13 cellular contexts compared by ENCODE assay signal in genomic region chrX:100408643-100409315, GRCh38. TPM values are rescaled to one million over a fixed set of nuclear protein-coding genes. Genes with fewer than 3 reads are reported as not detected.
DNase-seq lines count a peak whose midpoint lies in the region; ATAC-seq and TF ChIP-seq lines count a peak whose summit lies in the region.
"Had no signal": no experiment of that assay in that cellular context is flagged by ENCODE, and none has a peak within 500 bp of the region (broad histone marks: within the 10 kb centered on the region; RNA-seq: fewer than 3 reads in every experiment).

No MANE protein-coding gene starts in this region.

- H3K9me3 ChIP-seq in heart left ventricle (no peaks in the 10 kb centered on the region), ectodermal cell (ENCODE audit: control insufficient read depth, low read length) (no peaks in the 10 kb centered on the region), neural cell (ENCODE audit: low read length) (no peaks in the 10 kb centered on the region), uterus (no peaks in the 10 kb centered on the region)
- H3K9me3 ChIP-seq: right atrium auricular region had no signal

- no peak for TF ChIP-seq RAD21 in neural cell (conservative IDR thresholded peaks at IDR 0.05)

- TF ChIP-seq POLR2A in heart left ventricle (IDR thresholded peaks at IDR 0.05) (no peak), uterus (IDR thresholded peaks at IDR 0.05) (no peak)

- peaks cover 24% of the 10 kb centered on the region for H3K79me2 ChIP-seq in neural cell (replicated peaks; ENCODE audit: insufficient read depth, low read length)

- H3K27me3 ChIP-seq in heart left ventricle (peaks cover 0 to 97% (median 13%) of the 10 kb centered on the region in 9 donors), ectodermal cell (ENCODE audit: control insufficient read depth, insufficient read depth, low read length, poor library complexity, severe bottlenecking) (peaks cover 92% of the 10 kb centered on the region), neural cell (ENCODE audit: insufficient read depth, low read depth, low read length) (peaks cover 19% of the 10 kb centered on the region), uterus (peaks cover 5 to 10% of the 10 kb centered on the region in 2 donors)

- H3K4me2 ChIP-seq in neural cell (ENCODE audit: low read length): no peak overlapping the region
- H3K4me2 ChIP-seq: BLaER1 treated with 17β-estradiol and CSF1 and Interleukin-3, amounts not matched to agents 10 nM and 100 nM had no signal

- peak overlapping the region; percentile 50 for H3K9ac ChIP-seq in neural cell (ENCODE audit: low read length)
- H3K9ac ChIP-seq: BLaER1 treated with 17β-estradiol and CSF1 and Interleukin-3, amounts not matched to agents 10 nM and 100 nM had no signal

- TF ChIP-seq CTCF in heart left ventricle (IDR thresholded peaks at IDR 0.05) (no peak), neural cell (IDR thresholded peaks at IDR 0.05; ENCODE audit: poor library complexity, severe bottlenecking) (no peak), uterus (IDR thresholded peaks at IDR 0.05) (no peak), omental fat pad (IDR thresholded peaks at IDR 0.05) (no peak)

- ATAC-seq in heart left ventricle (no peak), left ventricle myocardium superior (no peak), HG03342 (IDR thresholded peaks at IDR 0.05; ENCODE audit: unreplicated experiment) (no peak), omental fat pad (ENCODE audit: low FRiP score) (no peak)
- ATAC-seq: Panc1 had no signal

- H3K9me2 ChIP-seq in neural cell (ENCODE audit: insufficient read depth, low read length): no peaks in the 10 kb centered on the region

- H3K4me3 ChIP-seq in heart left ventricle (peak overlapping the region in 11 of 12 donors; percentile 22 to 63 (median 50)), ectodermal cell (ENCODE audit: insufficient read depth, low read depth, low read length) (peak overlapping the region; percentile 32), neural cell (ENCODE audit: low read length) (peak overlapping the region; percentile 77), uterus (peak overlapping the region; percentile 19 to 42)
- H3K4me3 ChIP-seq: BLaER1 treated with 17β-estradiol and CSF1 and Interleukin-3, amounts not matched to agents 10 nM and 100 nM had no signal

- no peak for TF ChIP-seq EP300 in neural cell (conservative IDR thresholded peaks at IDR 0.05; ENCODE audit: poor library complexity, severe bottlenecking)

- no peak overlapping the region for H2AFZ ChIP-seq in neural cell (ENCODE audit: low read depth, low read length)

- no peaks in the 10 kb centered on the region for H3K36me3 ChIP-seq in heart left ventricle
- no peaks in the 10 kb centered on the region for H3K36me3 ChIP-seq in ectodermal cell (ENCODE audit: control insufficient read depth, insufficient read depth, low read length)
- H3K36me3 ChIP-seq in neural cell (ENCODE audit: insufficient read depth, low read length): no peaks in the 10 kb centered on the region
- H3K36me3 ChIP-seq in uterus: no peaks in the 10 kb centered on the region
- H3K36me3 ChIP-seq: BLaER1 treated with 17β-estradiol and CSF1 and Interleukin-3, amounts not matched to agents 10 nM and 100 nM; right atrium auricular region had no signal

- H3K4me1 ChIP-seq in heart left ventricle (peaks cover 0 to 16% (median 0%) of the 10 kb centered on the region in 12 donors), ectodermal cell (ENCODE audit: control insufficient read depth, insufficient read depth, low read length) (no peaks in the 10 kb centered on the region), uterus (no peaks in the 10 kb centered on the region)

- intact Hi-C loops in heart left ventricle (cut with DNase I) (no loop called here), left ventricle myocardium superior (cut with micrococcal nuclease) (no loop called here), uterus (cut with DNase I; ENCODE audit: low total_unique reads) (no loop called here)

- DNase-seq in heart left ventricle (no peak), left ventricle myocardium superior (no peak), uterus (no peak), T-helper 9 cell (no peak), omental fat pad (ENCODE audit: low spot score) (no peak)
- DNase-seq: activated effector memory CD4-positive, alpha-beta T cell treated with Interleukin-2 at 50 U/mL for 16 hours; kidney glomerular epithelial cell had no signal

- H3K27ac ChIP-seq in heart left ventricle (no peak overlapping the region), ectodermal cell (ENCODE audit: insufficient read depth, low read depth, low read length, poor library complexity, severe bottlenecking) (no peak overlapping the region), neural cell (ENCODE audit: low read length) (no peak overlapping the region), uterus (no peak overlapping the region)
- H3K27ac ChIP-seq: BLaER1 treated with 17β-estradiol and CSF1 and Interleukin-3, amounts not matched to agents 10 nM and 100 nM; right atrium auricular region had no signal

- H4K20me1 ChIP-seq in neural cell (ENCODE audit: insufficient read depth): no peaks in the 10 kb centered on the region
- H4K20me1 ChIP-seq: BLaER1 treated with 17β-estradiol and CSF1 and Interleukin-3, amounts not matched to agents 10 nM and 100 nM had no signal

- H3F3A ChIP-seq in neural cell (ENCODE audit: insufficient read depth, low read length, poor library complexity, severe bottlenecking): no peaks in the 10 kb centered on the region

- 2 to 40% (median 16%) methylated on average over 38 to 82 of the region's 82 CpGs for WGBS in heart left ventricle, 4 donors
- 0 to 1% methylated on average over 82 of the region's 82 CpGs for WGBS in ectodermal cell, 2 experiments

TF ChIP-seq in neural cell, 6 proteins besides CTCF, POLR2A, EP300 and RAD21:
- no peak for TF ChIP-seq TAF1 (IDR thresholded peaks at IDR 0.05; ENCODE audit: low read depth)
- no peak for TF ChIP-seq SMC3 (conservative IDR thresholded peaks at IDR 0.05; ENCODE audit: poor library complexity)
- no peak for TF ChIP-seq EZH2 (IDR thresholded peaks at IDR 0.05; ENCODE audit: borderline replicate concordance, insufficient read depth, low read length, poor library complexity, severe bottlenecking)
- TF ChIP-seq POLR2AphosphoS5 (IDR thresholded peaks at IDR 0.05): no peak
- TF ChIP-seq, protein P1, sequence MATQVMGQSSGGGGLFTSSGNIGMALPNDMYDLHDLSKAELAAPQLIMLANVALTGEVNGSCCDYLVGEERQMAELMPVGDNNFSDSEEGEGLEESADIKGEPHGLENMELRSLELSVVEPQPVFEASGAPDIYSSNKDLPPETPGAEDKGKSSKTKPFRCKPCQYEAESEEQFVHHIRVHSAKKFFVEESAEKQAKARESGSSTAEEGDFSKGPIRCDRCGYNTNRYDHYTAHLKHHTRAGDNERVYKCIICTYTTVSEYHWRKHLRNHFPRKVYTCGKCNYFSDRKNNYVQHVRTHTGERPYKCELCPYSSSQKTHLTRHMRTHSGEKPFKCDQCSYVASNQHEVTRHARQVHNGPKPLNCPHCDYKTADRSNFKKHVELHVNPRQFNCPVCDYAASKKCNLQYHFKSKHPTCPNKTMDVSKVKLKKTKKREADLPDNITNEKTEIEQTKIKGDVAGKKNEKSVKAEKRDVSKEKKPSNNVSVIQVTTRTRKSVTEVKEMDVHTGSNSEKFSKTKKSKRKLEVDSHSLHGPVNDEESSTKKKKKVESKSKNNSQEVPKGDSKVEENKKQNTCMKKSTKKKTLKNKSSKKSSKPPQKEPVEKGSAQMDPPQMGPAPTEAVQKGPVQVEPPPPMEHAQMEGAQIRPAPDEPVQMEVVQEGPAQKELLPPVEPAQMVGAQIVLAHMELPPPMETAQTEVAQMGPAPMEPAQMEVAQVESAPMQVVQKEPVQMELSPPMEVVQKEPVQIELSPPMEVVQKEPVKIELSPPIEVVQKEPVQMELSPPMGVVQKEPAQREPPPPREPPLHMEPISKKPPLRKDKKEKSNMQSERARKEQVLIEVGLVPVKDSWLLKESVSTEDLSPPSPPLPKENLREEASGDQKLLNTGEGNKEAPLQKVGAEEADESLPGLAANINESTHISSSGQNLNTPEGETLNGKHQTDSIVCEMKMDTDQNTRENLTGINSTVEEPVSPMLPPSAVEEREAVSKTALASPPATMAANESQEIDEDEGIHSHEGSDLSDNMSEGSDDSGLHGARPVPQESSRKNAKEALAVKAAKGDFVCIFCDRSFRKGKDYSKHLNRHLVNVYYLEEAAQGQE (IDR thresholded peaks at IDR 0.05; ENCODE audit: borderline replicate concordance): no peak
- TF ChIP-seq MXI1 (conservative IDR thresholded peaks at IDR 0.05; ENCODE audit: poor library complexity, severe bottlenecking): no peak

RNA-seq across cellular contexts. Expression of gene PCDH19, which starts 1.3 kb away (rescaled TPM):
- total RNA-seq in heart left ventricle (1 to 10 TPM in 2 of 9 donors, under 1 TPM in 7; 0.21 to 2.2 (median 0.64) TPM), left ventricle myocardium superior (0.84 TPM), uterus (1 to 10 TPM; 2.0 to 5.2 (median 3.4) TPM), omental fat pad (1 to 10 TPM in 3 of 4 donors, under 1 TPM in 1; 0.74 to 4.3 (median 2.3) TPM)
- polyA plus RNA-seq in heart left ventricle (under 1 TPM; 0.15 to 0.26 TPM), neural cell (8.2 and 8.4 TPM in 2 replicates)
- 2.9 TPM for polyA plus RNA-seq in ectodermal cell (2013, experiment 1 of 4)
- polyA plus RNA-seq in ectodermal cell (2013, experiment 2 of 4): 2.8 TPM
- 2.7 TPM for polyA plus RNA-seq in ectodermal cell (2013, experiment 3 of 4)
- polyA plus RNA-seq in ectodermal cell (2013, experiment 4 of 4): 4.5 TPM
- 16.6 and 23.0 TPM in 2 replicates for polyA minus RNA-seq in neural cell
